8 cellular contexts compared by ENCODE assay signal in genomic region chr3:143974877-143975238, GRCh38. TPM values are rescaled to one million over a fixed set of nuclear protein-coding genes. Genes with fewer than 3 reads are reported as not detected.
DNase-seq lines count a peak whose midpoint lies in the region; ATAC-seq lines count a peak whose summit lies in the region.

No MANE protein-coding gene starts in this region.

- H3K36me3 Mint-ChIP-seq in activated T-cell treated with anti-CD3 and anti-CD28 coated beads, Interleukin-2, amount 50 U/mL, for 24 hours (ENCODE audit: low read depth), result peaks cover 11% of the 10 kb centered on the region
- peaks cover 2% of the 10 kb centered on the region for H3K36me3 Mint-ChIP-seq in activated naive CD8-positive, alpha-beta T cell treated with anti-CD3 and anti-CD28 coated beads, Interleukin-2, amount 10 ng/mL, durations not matched to agents 7 days and 5 days

- peak overlapping the region; percentile 98 for H3K27ac ChIP-seq in temporal lobe (ENCODE audit: low read depth, low read length)

- no peak for ATAC-seq in activated naive CD8-positive, alpha-beta T cell treated with anti-CD3 and anti-CD28 coated beads, Interleukin-2, amount 10 ng/mL, durations not matched to agents 7 days and 5 days (ENCODE audit: low read depth)

- H3K27me3 Mint-ChIP-seq in activated T-cell treated with anti-CD3 and anti-CD28 coated beads, Interleukin-2, amount 50 U/mL, for 24 hours, result peaks cover 2% of the 10 kb centered on the region
- peaks cover 1% of the 10 kb centered on the region for H3K27me3 Mint-ChIP-seq in activated naive CD8-positive, alpha-beta T cell treated with anti-CD3 and anti-CD28 coated beads, Interleukin-2, amount 10 ng/mL, durations not matched to agents 7 days and 5 days

- no peak overlapping the region for H3K27ac Mint-ChIP-seq in activated T-cell treated with anti-CD3 and anti-CD28 coated beads, Interleukin-2, amount 50 U/mL, for 24 hours
- H3K27ac Mint-ChIP-seq in activated naive CD8-positive, alpha-beta T cell treated with anti-CD3 and anti-CD28 coated beads, Interleukin-2, amount 10 ng/mL, durations not matched to agents 7 days and 5 days, result no peak overlapping the region

- peak overlapping the region; percentile 88 for H3K4me3 Mint-ChIP-seq in activated T-cell treated with anti-CD3 and anti-CD28 coated beads, Interleukin-2, amount 50 U/mL, for 24 hours
- peak overlapping the region; percentile 96 for H3K4me3 Mint-ChIP-seq in activated naive CD8-positive, alpha-beta T cell treated with anti-CD3 and anti-CD28 coated beads, Interleukin-2, amount 10 ng/mL, durations not matched to agents 7 days and 5 days

- POLR2A ChIA-PET in activated naive CD8-positive, alpha-beta T cell treated with anti-CD3 and anti-CD28 coated beads, Interleukin-2, amount 10 ng/mL, durations not matched to agents 7 days and 5 days (lab: Charles Lee), result no interaction called here

- peaks cover 51% of the 10 kb centered on the region for H3K4me1 Mint-ChIP-seq in activated T-cell treated with anti-CD3 and anti-CD28 coated beads, Interleukin-2, amount 50 U/mL, for 24 hours (ENCODE audit: low read depth)
- peaks cover 29% of the 10 kb centered on the region for H3K4me1 Mint-ChIP-seq in activated naive CD8-positive, alpha-beta T cell treated with anti-CD3 and anti-CD28 coated beads, Interleukin-2, amount 10 ng/mL, durations not matched to agents 7 days and 5 days

- no peak for DNase-seq in activated T-cell treated with anti-CD3 and anti-CD28 coated beads, Interleukin-2, amount 50 U/mL, for 24 hours
- DNase-seq in activated T-cell treated with anti-CD3 and anti-CD28 coated beads, Interleukin-2, amount 50 U/mL, for 48 hours, result no peak
- no peak for DNase-seq in activated naive CD8-positive, alpha-beta T cell treated with anti-CD3 and anti-CD28 coated beads, Interleukin-2, amount 10 ng/mL, durations not matched to agents 7 days and 5 days
- DNase-seq in inferior parietal cortex (ENCODE audit: extremely low spot score) (peak; percentile 43), DMS 273 (lab: John Stamatoyannopoulos, UW; ENCODE audit: unreplicated experiment) (no peak), NCI-H1092 (lab: John Stamatoyannopoulos, UW) (no peak), superior temporal gyrus (ENCODE audit: extremely low spot score) (no peak)

- H3K9me3 Mint-ChIP-seq in activated T-cell treated with anti-CD3 and anti-CD28 coated beads, Interleukin-2, amount 50 U/mL, for 24 hours, result no peaks in the 10 kb centered on the region
- no peaks in the 10 kb centered on the region for H3K9me3 Mint-ChIP-seq in activated naive CD8-positive, alpha-beta T cell treated with anti-CD3 and anti-CD28 coated beads, Interleukin-2, amount 10 ng/mL, durations not matched to agents 7 days and 5 days

RNA-seq across cellular contexts. Expression of gene DIPK2A, which starts 3.2 kb away (rescaled TPM):
- 10 to 100 TPM; 17.1 to 17.8 TPM for total RNA-seq in activated naive CD8-positive, alpha-beta T cell treated with anti-CD3 and anti-CD28 coated beads, Interleukin-2, amount 10 ng/mL, durations not matched to agents 7 days and 5 days
- total RNA-seq in temporal lobe, result 30.5 TPM
